15 cellular contexts compared by ENCODE assay signal in genomic region chr10:131183546-131184045, GRCh38.
"Had no signal": no experiment of that assay in that cellular context is flagged by ENCODE, and none has a peak within 500 bp of the region (broad histone marks: within the 10 kb centered on the region; RNA-seq: fewer than 3 reads in every experiment).

No MANE protein-coding gene starts in this region.

- H3K4me3 ChIP-seq: adrenal gland, ascending aorta, dorsolateral prefrontal cortex, esophagus squamous epithelium, gastroesophageal sphincter, ovary, upper lobe of left lung had no signal

- H3K9me3 ChIP-seq: adrenal gland, ascending aorta, esophagus squamous epithelium, gastroesophageal sphincter, ovary, upper lobe of left lung had no signal

- DNase-seq: activated B cell treated with CpG ODN at 0.5 μM for 24 hours; activated CD4-positive, alpha-beta T cell treated with anti-CD3 and anti-CD28 coated beads for 36 hours; activated CD4-positive, alpha-beta T cell treated with anti-CD3 and anti-CD28 coated beads, Interleukin-2, amount 50 U/mL, for 48 hours; esophagus squamous epithelium; hypothalamus; left cardiac atrium; stimulated activated CD4-positive, alpha-beta T cell treated with anti-CD3 and anti-CD28 coated beads, Interleukin-4, amount 100 ng/mL, for 24 hours; T1000 had no signal

- H3K36me3 ChIP-seq: adrenal gland, ascending aorta, esophagus squamous epithelium, gastroesophageal sphincter, ovary, upper lobe of left lung had no signal

- H3K27ac ChIP-seq: adrenal gland, ascending aorta, dorsolateral prefrontal cortex, esophagus squamous epithelium, gastroesophageal sphincter, ovary, upper lobe of left lung had no signal

- H3K4me1 ChIP-seq: adrenal gland, ascending aorta, esophagus squamous epithelium, gastroesophageal sphincter, upper lobe of left lung had no signal

- H3K27me3 ChIP-seq: adrenal gland, ascending aorta, ovary, upper lobe of left lung had no signal

- ATAC-seq: activated CD4-positive, alpha-beta T cell treated with anti-CD3 and anti-CD28 coated beads for 36 hours; gastroesophageal sphincter; left cardiac atrium; natural killer cell treated with Interleukin-12 subunit alpha and Interleukin-12 subunit beta and Interleukin-15 and Interleukin-18, amount 100 ng/mL, for 72 hours had no signal
